Comparison of ENCODE assay signal across 8 cellular contexts in the genomic region with DNA sequence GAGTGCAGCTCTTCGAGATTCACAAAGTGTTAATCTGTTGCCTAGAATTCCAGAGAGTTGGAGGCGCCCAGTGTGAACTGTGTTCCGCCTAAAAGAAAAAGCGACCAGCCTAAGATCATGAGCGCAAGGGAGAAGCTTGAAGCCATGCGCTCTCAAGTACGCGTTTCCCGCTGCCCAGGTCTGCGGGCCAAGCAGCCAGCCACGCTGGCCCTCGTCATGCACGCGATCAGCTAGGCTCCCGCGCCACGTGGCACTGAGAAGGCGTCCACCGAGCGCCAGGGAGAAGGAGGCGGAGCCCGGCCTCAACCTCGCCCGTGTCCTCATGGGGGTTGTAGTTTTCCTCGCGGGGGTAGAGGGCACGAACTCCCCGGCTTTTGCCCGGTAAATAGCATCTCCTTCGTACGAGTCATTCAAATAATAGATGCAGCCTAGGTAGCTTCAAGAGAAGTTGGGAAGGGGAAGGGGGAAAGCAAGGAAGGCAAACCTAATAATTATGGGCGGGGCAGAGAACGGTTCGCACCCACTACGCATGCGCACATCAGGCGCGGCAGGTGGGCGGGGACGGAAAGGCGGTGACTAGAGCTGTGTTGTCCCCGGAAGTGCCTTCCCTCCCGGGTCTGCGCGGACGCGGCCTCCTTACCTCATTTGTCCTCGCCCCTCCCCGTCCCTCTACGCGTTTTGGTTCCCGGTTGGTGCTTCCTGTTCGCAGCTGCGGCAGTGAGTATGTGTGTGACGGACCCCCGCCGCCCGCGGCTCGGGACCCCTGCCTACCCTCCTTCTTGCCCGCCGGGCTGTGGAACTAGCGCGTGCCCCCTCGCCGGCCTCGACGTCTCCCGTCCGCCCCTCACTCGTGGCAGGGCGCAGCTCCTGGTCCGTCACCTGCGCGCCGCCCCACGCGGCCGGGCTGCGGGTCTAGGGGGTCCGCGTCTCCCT. TPM values are rescaled to one million over a fixed set of nuclear protein-coding genes. Genes with fewer than 3 reads are reported as not detected.
DNase-seq lines count a peak whose midpoint lies in the region; ATAC-seq and TF ChIP-seq lines count a peak whose summit lies in the region.

A gene (plus strand): TSS at position 668 of the 933 bp plus-strand sequence.

- H3K4me3 Mint-ChIP-seq in activated T-helper 2 cell treated with anti-CD3 and anti-CD28 coated beads, Interferon-gamma antibody, Interleukin-2, Interleukin-4, amounts not matched to agents 10 μg/mL and 5 μg/mL and 100 μg/mL, durations not matched to agents 14 hours and 24 hours and 36 hours (ENCODE audit: low read depth) = peak within 1 kb of the TSS; percentile 98
- H3K4me3 Mint-ChIP-seq in natural killer cell = peak within 1 kb of the TSS; percentile 94

- H3K27me3 Mint-ChIP-seq in activated T-helper 2 cell treated with anti-CD3 and anti-CD28 coated beads, Interferon-gamma antibody, Interleukin-2, Interleukin-4, amounts not matched to agents 10 μg/mL and 5 μg/mL and 100 μg/mL, durations not matched to agents 14 hours and 24 hours and 36 hours (ENCODE audit: low read depth) = no peaks in the 10 kb centered on the region
- H3K27me3 Mint-ChIP-seq in natural killer cell (ENCODE audit: low read depth in 2 of 2) = no peaks in the 10 kb centered on the region

- peaks cover 20% of the 10 kb centered on the region for H3K36me3 Mint-ChIP-seq in activated T-helper 2 cell treated with anti-CD3 and anti-CD28 coated beads, Interferon-gamma antibody, Interleukin-2, Interleukin-4, amounts not matched to agents 10 μg/mL and 5 μg/mL and 100 μg/mL, durations not matched to agents 14 hours and 24 hours and 36 hours (ENCODE audit: low read depth)
- H3K36me3 Mint-ChIP-seq in natural killer cell = no peaks in the 10 kb centered on the region

- ATAC-seq in RWPE2 (ENCODE audit: low read depth) (peak; percentile 93), natural killer cell (peak; percentile 92 to 98 (median 93))

- DNase-seq in EH (ENCODE audit: low read depth) = peak; percentile 95
- DNase-seq in H4 (ENCODE audit: low spot score) = peak; percentile 97
- DNase-seq in LoVo (ENCODE audit: low spot score) = peak; percentile 94
- peak; percentile 95 for DNase-seq in RWPE2 (ENCODE audit: low spot score)
- DNase-seq in activated T-helper 2 cell treated with anti-CD3 and anti-CD28 coated beads, Interferon-gamma antibody, Interleukin-2, Interleukin-4, amounts not matched to agents 10 μg/mL and 5 μg/mL and 100 μg/mL, durations not matched to agents 14 hours and 24 hours and 36 hours (ENCODE audit: low spot score) = peak; percentile 95
- DNase-seq in fibroblast of peridontal ligament (ENCODE audit: extremely low read depth) = peak; percentile 93
- DNase-seq in natural killer cell = peak; percentile 97
- peak; percentile 95 for DNase-seq in stimulated activated naive CD4-positive, alpha-beta T cell treated with Interleukin-2 at 50 U/mL for 16 hours (lab: John Stamatoyannopoulos, UW)

- H3K27me3 ChIP-seq in RWPE2 (ENCODE audit: insufficient read depth, poor library complexity, severe bottlenecking) = no peaks in the 10 kb centered on the region

- TF ChIP-seq CTCF in RWPE2 (IDR thresholded peaks at IDR 0.05; ENCODE audit: poor library complexity, severe bottlenecking) (no peak), natural killer cell (IDR thresholded peaks at IDR 0.05) (no peak)

- peak within 1 kb of the TSS; percentile 99 for H3K27ac Mint-ChIP-seq in activated T-helper 2 cell treated with anti-CD3 and anti-CD28 coated beads, Interferon-gamma antibody, Interleukin-2, Interleukin-4, amounts not matched to agents 10 μg/mL and 5 μg/mL and 100 μg/mL, durations not matched to agents 14 hours and 24 hours and 36 hours
- H3K27ac Mint-ChIP-seq in natural killer cell = peak within 1 kb of the TSS; percentile 96

- peak within 1 kb of the TSS; percentile 50 for H3K27ac ChIP-seq in RWPE2 (ENCODE audit: poor library complexity, severe bottlenecking)

- intact Hi-C loops in activated T-helper 2 cell treated with anti-CD3 and anti-CD28 coated beads, Interferon-gamma antibody, Interleukin-2, Interleukin-4, amounts not matched to agents 10 μg/mL and 5 μg/mL and 100 μg/mL, durations not matched to agents 14 hours and 24 hours and 36 hours (cut with micrococcal nuclease) = loop anchor here (1.0 to 5.0 kb wide), 4 partner anchors 41 to 345 kb away; a partner anchor contains a TSS
- intact Hi-C loops in natural killer cell (cut with micrococcal nuclease) = loop anchor here (1.0 to 5.0 kb wide), 2 partner anchors 41 to 182 kb away; no protein-coding TSS in a partner anchor

- peaks cover 5% of the 10 kb centered on the region for H3K9me3 Mint-ChIP-seq in activated T-helper 2 cell treated with anti-CD3 and anti-CD28 coated beads, Interferon-gamma antibody, Interleukin-2, Interleukin-4, amounts not matched to agents 10 μg/mL and 5 μg/mL and 100 μg/mL, durations not matched to agents 14 hours and 24 hours and 36 hours
- no peaks in the 10 kb centered on the region for H3K9me3 Mint-ChIP-seq in natural killer cell

- no peaks in the 10 kb centered on the region for H3K36me3 ChIP-seq in RWPE2 (ENCODE audit: low read depth)

- peak within 1 kb of the TSS; percentile 82 for H3K4me3 ChIP-seq in RWPE2 (ENCODE audit: severe bottlenecking)

- H3K4me1 Mint-ChIP-seq in activated T-helper 2 cell treated with anti-CD3 and anti-CD28 coated beads, Interferon-gamma antibody, Interleukin-2, Interleukin-4, amounts not matched to agents 10 μg/mL and 5 μg/mL and 100 μg/mL, durations not matched to agents 14 hours and 24 hours and 36 hours (ENCODE audit: low read depth) = peaks cover 23% of the 10 kb centered on the region
- peaks cover 27 to 40% of the 10 kb centered on the region in 2 donors for H3K4me1 Mint-ChIP-seq in natural killer cell

- H3K4me1 ChIP-seq in RWPE2 (ENCODE audit: insufficient read depth, poor library complexity, severe bottlenecking) = peaks cover 5% of the 10 kb centered on the region

- no peaks in the 10 kb centered on the region for H3K9me3 ChIP-seq in RWPE2 (ENCODE audit: severe bottlenecking)

RNA-seq across cellular contexts. Expression of the gene that starts here (rescaled TPM):
- 13.3 and 15.6 TPM in 2 replicates for total RNA-seq in H4 (2014; rRNA removed; shearing (Covaris generic))
- 22.1 and 26.1 TPM in 2 replicates for total RNA-seq in activated T-helper 2 cell treated with anti-CD3 and anti-CD28 coated beads, Interferon-gamma antibody, Interleukin-2, Interleukin-4, amounts not matched to agents 10 μg/mL and 5 μg/mL and 100 μg/mL, durations not matched to agents 14 hours and 24 hours and 36 hours
- 10 to 100 TPM; 42.4 to 43.2 (median 42.8) TPM for total RNA-seq in natural killer cell

Comparison
In these comparisons a context has a peak if more than half of its experiments do, and no peak if none do; other contexts are left out.
1. Peak in every context shown above with its lines: DNase-seq, ATAC-seq, H3K4me3 ChIP-seq and H3K27ac ChIP-seq.